In genomic region chr5:168592014-168592368, GRCh38 we compare ENCODE assay signal across 17 cellular contexts. TPM values are rescaled to one million over a fixed set of nuclear protein-coding genes. Genes with fewer than 3 reads are reported as not detected.
DNase-seq lines count a peak whose midpoint lies in the region; ATAC-seq and TF ChIP-seq lines count a peak whose summit lies in the region.
"Had no signal": no experiment of that assay in that cellular context is flagged by ENCODE, and none has a peak within 500 bp of the region (broad histone marks: within the 10 kb centered on the region; RNA-seq: fewer than 3 reads in every experiment).

No MANE protein-coding gene starts in this region.

- no peak for TF ChIP-seq POLR2A in stomach (IDR thresholded peaks at IDR 0.05)
- TF ChIP-seq POLR2A in GM18505 (IDR thresholded peaks at IDR 0.05; ENCODE audit: borderline replicate concordance, extremely low read depth, insufficient read depth, insufficient read length) = no peak

- no peaks in the 10 kb centered on the region for H3K9me3 ChIP-seq in stomach
- H3K9me3 ChIP-seq: left ventricle myocardium inferior, SK-N-SH had no signal

- H3K4me3 ChIP-seq in foreskin fibroblast (ENCODE audit: low read depth in 1 of 2, low read length in 2 of 2) (no peak overlapping the region), stomach (no peak overlapping the region)
- H3K4me3 ChIP-seq: coronary artery, left ventricle myocardium inferior had no signal

- peak; percentile 21 for DNase-seq in NCI-H2196 (lab: John Stamatoyannopoulos, UW; ENCODE audit: unreplicated experiment)
- no peak for DNase-seq in NCI-H2196 treated with DMSO at 0.1 percent for 48 hours (lab: John Stamatoyannopoulos, UW; ENCODE audit: unreplicated experiment)
- peak; percentile 84 for DNase-seq in astrocyte of the hippocampus (ENCODE audit: low read depth, low spot score)
- peak; percentile 42 to 71 for DNase-seq in foreskin fibroblast
- peak; percentile 74 for DNase-seq in stomach
- DNase-seq in OCI-M1 (lab: John Stamatoyannopoulos, UW) = no peak
- DNase-seq in NCI-H2171 (lab: John Stamatoyannopoulos, UW) = no peak
- DNase-seq: 8988T; activated CD8-positive, alpha-beta memory T cell treated with anti-CD3 and anti-CD28 coated beads, Interleukin-2, amount 10 ng/mL, durations not matched to agents 7 days and 5 days; activated naive CD4-positive, alpha-beta T cell treated with anti-CD3 and anti-CD28 coated beads, Interleukin-2, amount 50 U/mL, for 16 hours; left ventricle myocardium inferior; NCI-H187; nephron progenitor cell; SK-N-SH had no signal

- no peak overlapping the region for H3K27ac ChIP-seq in stomach
- H3K27ac ChIP-seq: coronary artery, KMS-11, left ventricle myocardium inferior had no signal

- no peaks in the 10 kb centered on the region for H3K36me3 ChIP-seq in stomach
- H3K36me3 ChIP-seq: left ventricle myocardium inferior had no signal

- WGBS in stomach, 5 donors = 52 to 68% (median 61%) methylated on average over 1 of the region's 1 CpG

- H3K4me1 ChIP-seq in stomach = peaks cover 0 to 31% (median 6%) of the 10 kb centered on the region in 4 donors
- H3K4me1 ChIP-seq: left ventricle myocardium inferior had no signal

- no peak for TF ChIP-seq EP300 in stomach (IDR thresholded peaks at IDR 0.05)

- TF ChIP-seq CTCF in foreskin fibroblast (IDR thresholded peaks at IDR 0.05; ENCODE audit: low read depth, low read length) (no peak), stomach (IDR thresholded peaks at IDR 0.05) (no peak)

- no peak for ATAC-seq in GM18505 (IDR thresholded peaks at IDR 0.05; ENCODE audit: unreplicated experiment)
- ATAC-seq: activated CD8-positive, alpha-beta memory T cell treated with anti-CD3 and anti-CD28 coated beads, Interleukin-2, amount 10 ng/mL, durations not matched to agents 7 days and 5 days had no signal

- intact Hi-C loops in stomach (cut with DNase I; ENCODE audit: low total_unique reads) = no loop called here

- H3K27me3 ChIP-seq in stomach = peaks cover 0 to 10% (median 0%) of the 10 kb centered on the region in 3 donors

RNA-seq across cellular contexts. Expression of gene PANK3, which starts 12.8 kb away (rescaled TPM):
- 100 to 1,000 TPM in 1 of 5 donors, 10 to 100 TPM in 3, 1 to 10 TPM in 1; 7.0 to 104 (median 22.2) TPM for total RNA-seq in stomach
- polyA plus RNA-seq in stomach = 1 to 10 TPM; 4.8 to 7.8 (median 6.2) TPM

Comparison
In these comparisons a context has a peak if more than half of its experiments do, and no peak if none do; other contexts are left out.
1. DNase-seq: peak in NCI-H2196 (single experiment), astrocyte of the hippocampus (single experiment), foreskin fibroblast (2 of 2) and stomach (single experiment); none in NCI-H2196 treated with DMSO at 0.1 percent for 48 hours (single experiment), OCI-M1 (single experiment) and NCI-H2171 (single experiment).